Comparison of ENCODE assay signal across 8 cellular contexts in the genomic region with DNA sequence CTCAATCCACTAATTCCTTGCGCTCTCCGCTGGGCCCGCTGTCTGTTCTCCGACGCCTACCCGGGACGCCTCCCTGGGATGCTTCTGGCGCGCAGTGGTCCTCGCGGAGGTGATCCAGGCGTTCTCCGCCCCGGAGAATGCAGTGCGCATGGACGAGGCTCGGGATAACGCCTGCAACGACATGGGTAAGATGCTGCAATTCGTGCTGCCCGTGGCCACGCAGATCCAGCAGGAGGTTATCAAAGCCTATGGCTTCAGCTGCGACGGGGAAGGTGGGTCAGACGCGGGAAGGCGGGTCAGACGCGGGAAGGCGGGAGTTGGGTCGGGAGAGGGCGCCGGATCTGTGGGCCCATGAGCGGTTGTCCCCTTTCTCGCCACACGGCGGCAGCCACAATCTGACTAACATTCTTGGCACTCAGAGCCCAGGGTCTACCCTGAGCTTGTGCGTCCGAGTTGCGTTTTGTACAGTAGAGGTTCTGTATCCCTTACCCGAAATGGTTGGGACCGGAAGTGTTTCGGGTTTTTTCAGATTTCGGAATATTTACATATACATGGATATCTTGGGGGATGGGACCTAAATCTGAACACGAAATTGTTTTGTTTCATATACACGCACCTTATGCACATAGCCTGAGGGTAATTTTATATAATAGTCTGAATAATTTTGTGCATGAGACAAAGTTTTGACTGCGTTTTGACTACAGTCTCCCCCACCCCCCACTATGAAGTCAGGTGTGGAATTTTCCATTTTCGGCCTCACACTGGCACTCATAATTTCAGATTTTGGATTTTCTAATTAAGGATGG. TPM values are rescaled to one million over a fixed set of nuclear protein-coding genes. Genes with fewer than 3 reads are reported as not detected.
DNase-seq lines count a peak whose midpoint lies in the region; ATAC-seq and TF ChIP-seq lines count a peak whose summit lies in the region.

No MANE protein-coding gene starts in this region.

- DNase-seq in GM13976 (ENCODE audit: low spot score): peak; percentile 85
- peak; percentile 94 for DNase-seq in NCI-H1930 (lab: John Stamatoyannopoulos, UW)
- peak; percentile 89 for DNase-seq in T1000 (lab: John Stamatoyannopoulos, UW)
- DNase-seq in astrocyte of the hippocampus (ENCODE audit: low read depth, low spot score): peak; percentile 96
- peak; percentile 96 for DNase-seq in hepatocyte (ENCODE audit: low spot score)
- DNase-seq in retina: peak; percentile 96

- peak overlapping the region; percentile 42 for H2AFZ ChIP-seq in hepatocyte

- WGBS in hepatocyte (ENCODE audit: low lambda C conversion rate, missing lambda C conversion rate): 4% methylated on average over 48 of the region's 48 CpGs

- no peaks in the 10 kb centered on the region for H4K20me1 ChIP-seq in hepatocyte (ENCODE audit: insufficient read depth, poor library complexity, severe bottlenecking)

- H3K79me2 ChIP-seq in hepatocyte: peaks cover 21% of the 10 kb centered on the region

- no peaks in the 10 kb centered on the region for H3K9me2 ChIP-seq in hepatocyte (replicated peaks; ENCODE audit: insufficient read depth)

- peak overlapping the region; percentile 48 for H3K4me3 ChIP-seq in hepatocyte

- peak overlapping the region; percentile 88 for H3K4me2 ChIP-seq in hepatocyte

- ATAC-seq in HG02885 (IDR thresholded peaks at IDR 0.05; ENCODE audit: poor library complexity, unreplicated experiment): peak; percentile 55
- ATAC-seq in HG03108 (IDR thresholded peaks at IDR 0.05; ENCODE audit: unreplicated experiment): no peak

- in situ Hi-C loops in GM13976 (cut with MboI; ENCODE audit: low sequenced_read_pairs, unreplicated experiment): loop anchor here (25.0 kb wide), 1 partner anchor 168 kb away; a partner anchor contains a TSS

- H3K4me1 ChIP-seq in hepatocyte (ENCODE audit: insufficient read depth): peaks cover 19% of the 10 kb centered on the region

- H3K27me3 ChIP-seq in hepatocyte: no peaks in the 10 kb centered on the region

- H3K9me3 ChIP-seq in hepatocyte (ENCODE audit: low read depth): no peaks in the 10 kb centered on the region

- no peaks in the 10 kb centered on the region for H3K36me3 ChIP-seq in hepatocyte (replicated peaks; ENCODE audit: insufficient read depth, low read depth)

- peak overlapping the region; percentile 81 for H3K27ac ChIP-seq in hepatocyte

- TF ChIP-seq CTCF in GM13976 (IDR thresholded peaks at IDR 0.05; ENCODE audit: borderline replicate concordance, control extremely low read depth, extremely low read depth, insufficient read depth, missing control alignments): peak; percentile 98
- peak; percentile 81 for TF ChIP-seq CTCF in hepatocyte (IDR thresholded peaks at IDR 0.05; ENCODE audit: poor library complexity)

RNA-seq across cellular contexts. Expression of a gene that starts 0.8 kb away (rescaled TPM):
- 219 and 289 TPM in 2 replicates for total RNA-seq in hepatocyte
- 217 and 219 TPM in 2 replicates for polyA plus RNA-seq in hepatocyte

RNA-seq across cellular contexts. Expression of a gene that starts 1.0 kb away (rescaled TPM):
- total RNA-seq in hepatocyte: not detected in 2 replicates
- polyA plus RNA-seq in hepatocyte: not detected in 2 replicates

RNA-seq across cellular contexts. Expression of a gene that starts 6.6 kb away (rescaled TPM):
- 14.5 and 17.2 TPM in 2 replicates for total RNA-seq in hepatocyte
- polyA plus RNA-seq in hepatocyte: 20.8 and 25.4 TPM in 2 replicates

RNA-seq across cellular contexts. Expression of a gene that starts 16.8 kb away (rescaled TPM):
- total RNA-seq in hepatocyte: 11.1 and 15.8 TPM in 2 replicates
- 32.7 and 43.7 TPM in 2 replicates for polyA plus RNA-seq in hepatocyte

RNA-seq across cellular contexts. Expression of a gene that starts 25.9 kb away (rescaled TPM):
- 186 and 197 TPM in 2 replicates for total RNA-seq in hepatocyte
- 142 and 143 TPM in 2 replicates for polyA plus RNA-seq in hepatocyte
